ENCODE assay signal across 8 cellular contexts in the genomic region with DNA sequence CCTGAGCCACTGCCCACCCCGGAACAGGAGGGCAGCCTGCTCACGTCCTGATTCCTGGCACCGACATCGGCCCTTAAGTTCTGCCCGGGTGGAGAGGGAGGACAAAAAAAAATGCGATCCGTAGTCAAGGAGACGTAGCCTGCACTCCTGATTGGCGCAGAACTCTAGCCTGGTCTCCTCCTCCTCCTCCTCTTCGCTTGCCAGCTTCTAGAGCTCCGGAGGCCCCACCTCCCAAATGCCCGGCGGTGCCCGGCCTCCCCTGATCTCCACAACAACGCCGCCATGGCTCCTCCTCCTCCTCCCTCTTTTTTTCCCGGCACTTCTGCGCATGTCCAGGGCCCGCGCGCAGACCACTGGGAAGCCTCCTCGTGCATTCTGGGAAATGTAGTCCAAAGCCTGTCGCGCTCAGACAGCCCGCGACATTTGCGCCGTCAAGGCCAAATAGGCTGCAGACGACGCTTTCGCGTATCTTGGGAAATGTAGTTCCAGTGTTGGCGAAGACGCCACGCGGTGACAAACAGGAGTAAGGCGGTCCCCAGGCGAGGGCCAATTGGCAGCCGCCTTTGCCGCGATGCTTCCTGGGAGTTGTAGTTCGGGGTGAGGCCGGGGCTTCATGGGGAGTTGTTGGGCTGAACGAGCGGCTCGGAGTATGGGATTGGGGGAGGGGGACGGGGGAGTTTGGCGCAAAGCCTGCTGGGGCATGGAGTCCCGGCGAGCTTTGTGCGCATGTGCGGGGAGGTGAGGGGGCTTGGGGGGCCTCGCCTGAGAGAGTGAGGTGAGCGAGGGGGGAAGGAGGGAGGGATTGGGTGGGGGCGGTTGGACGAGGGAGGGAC. TPM values are rescaled to one million over a fixed set of nuclear protein-coding genes. Genes with fewer than 3 reads are reported as not detected.
DNase-seq lines count a peak whose midpoint lies in the region; ATAC-seq and TF ChIP-seq lines count a peak whose summit lies in the region.

TSS of gene ZNF444 (plus strand) at position 705 of the 833 bp plus-strand sequence. CDS start 5,625 bp downstream, outside the sequence.

- H3K4me3 ChIP-seq in kidney epithelial cell (ENCODE audit: low read depth, low read length), result peak within 1 kb of the TSS; percentile 69

- H3K36me3 ChIP-seq in kidney epithelial cell (ENCODE audit: control insufficient read depth, insufficient read depth, low read length), result no peaks in the 10 kb centered on the region

- H3K27me3 ChIP-seq in kidney epithelial cell (ENCODE audit: control insufficient read depth, insufficient read depth, low read length), result no peaks in the 10 kb centered on the region

- H3K27ac ChIP-seq in cingulate gyrus (ENCODE audit: low read depth, low read length), result peak within 1 kb of the TSS; percentile 94

- peak; percentile 84 for ATAC-seq in HG03442 (IDR thresholded peaks at IDR 0.05; ENCODE audit: unreplicated experiment)

- DNase-seq in Ammon's horn (ENCODE audit: low spot score) (peak; percentile 100), GM19238 (ENCODE audit: insufficient read length, low spot score) (peak; percentile 99), NCI-H524 (lab: John Stamatoyannopoulos, UW) (peak; percentile 100), kidney epithelial cell (ENCODE audit: low read depth) (peak; percentile 95)
- DNase-seq in activated CD4-positive, alpha-beta T cell treated with anti-CD3 and anti-CD28 coated beads for 4 hours, result peak; percentile 99 to 100
- peak; percentile 98 to 99 for DNase-seq in stimulated activated CD4-positive, alpha-beta T cell treated with anti-CD3 and anti-CD28 coated beads, Interleukin-15, amount 100 ng/mL, for 48 hours (ENCODE audit: low read depth in 2 of 2)

- no peak for TF ChIP-seq CTCF in kidney epithelial cell (IDR thresholded peaks at IDR 0.05; ENCODE audit: insufficient read depth, low read length, poor library complexity, severe bottlenecking)

RNA-seq across cellular contexts. Expression of gene ZNF444, which starts in this region (rescaled TPM):
- 35.9 and 40.0 TPM in 2 replicates for total RNA-seq in kidney epithelial cell

Comparison
In these comparisons a context has a peak if more than half of its experiments do, and no peak if none do; other contexts are left out.
1. Peak in every context shown above with its lines: DNase-seq, ATAC-seq, H3K4me3 ChIP-seq and H3K27ac ChIP-seq.